ENCODE assay signal across 16 cellular contexts in genomic region chr6:43451348-43451747, GRCh38. TPM values are rescaled to one million over a fixed set of nuclear protein-coding genes. Genes with fewer than 3 reads are reported as not detected.
DNase-seq lines count a peak whose midpoint lies in the region; TF ChIP-seq lines count a peak whose summit lies in the region.
"Had no signal": no experiment of that assay in that cellular context is flagged by ENCODE, and none has a peak within 500 bp of the region (broad histone marks: within the 10 kb centered on the region; RNA-seq: fewer than 3 reads in every experiment).

No MANE protein-coding gene starts in this region.

- CTCF ChIA-PET in RWPE1 (lab: Yijun Ruan, JAX) = no interaction called here
- CTCF ChIA-PET in OCI-LY7 (lab: Charles Lee; ENCODE audit: unreplicated experiment) = no interaction called here

- H3K9me3 ChIP-seq in left ventricle myocardium inferior (replicated peaks) = no peaks in the 10 kb centered on the region
- no peaks in the 10 kb centered on the region for H3K9me3 ChIP-seq in right atrium auricular region
- H3K9me3 ChIP-seq in esophagus squamous epithelium = no peaks in the 10 kb centered on the region
- no peaks in the 10 kb centered on the region for H3K9me3 ChIP-seq in neuronal stem cell (replicated peaks in 1 of 2; ENCODE audit: control insufficient read depth in 2 of 2, insufficient read depth in 1 of 2, low read depth in 1 of 2, low read length in 2 of 2)
- no peaks in the 10 kb centered on the region for H3K9me3 ChIP-seq in HAP-1
- H3K9me3 ChIP-seq in OCI-LY7 (ENCODE audit: low read length) = no peaks in the 10 kb centered on the region
- H3K9me3 ChIP-seq: BE2C, Caco-2 had no signal

- POLR2A ChIA-PET in RWPE1 (lab: Yijun Ruan, JAX; ENCODE audit: low non-redundant PET) (no interaction called here), OCI-LY7 (lab: Charles Lee) (no interaction called here)

- H3K18ac ChIP-seq in neuronal stem cell (ENCODE audit: low read length) = no peak overlapping the region

- no peak overlapping the region for H2BK15ac ChIP-seq in neuronal stem cell (ENCODE audit: low read length)

- H3K36me3 ChIP-seq in left ventricle myocardium inferior = peaks cover 49% of the 10 kb centered on the region
- H3K36me3 ChIP-seq in right atrium auricular region = peaks cover 37% of the 10 kb centered on the region
- peaks cover 19 to 70% (median 30%) of the 10 kb centered on the region in 3 donors for H3K36me3 ChIP-seq in esophagus squamous epithelium
- H3K36me3 ChIP-seq in neuronal stem cell (replicated peaks in 1 of 2; ENCODE audit: control insufficient read depth in 2 of 2, insufficient read depth in 2 of 2, low read length in 2 of 2) = peaks cover 27 to 57% of the 10 kb centered on the region in 2 donors
- peaks cover 13% of the 10 kb centered on the region for H3K36me3 ChIP-seq in HAP-1 (replicated peaks)
- peaks cover 35% of the 10 kb centered on the region; the same call in 1 of the 2 replicates for H3K36me3 ChIP-seq in OCI-LY7 (ENCODE audit: insufficient read depth, low read length)
- H3K36me3 ChIP-seq: BE2C had no signal

- H3K23ac ChIP-seq in neuronal stem cell (ENCODE audit: low read depth, low read length, poor library complexity) = peak overlapping the region; percentile 85

- H3K4me1 ChIP-seq in left ventricle myocardium inferior (peaks cover 35% of the 10 kb centered on the region), right atrium auricular region (peaks cover 0 to 20% of the 10 kb centered on the region in 2 donors), esophagus squamous epithelium (peaks cover 6 to 48% (median 9%) of the 10 kb centered on the region in 3 donors), neuronal stem cell (ENCODE audit: control insufficient read depth in 2 of 2, insufficient read depth in 1 of 2, low read depth in 1 of 2, low read length in 2 of 2) (peaks cover 0 to 4% of the 10 kb centered on the region in 2 donors), HAP-1 (peaks cover 4% of the 10 kb centered on the region; the same call in 1 of the 2 replicates), OCI-LY7 (ENCODE audit: insufficient read depth, low read length, poor library complexity, severe bottlenecking) (no peaks in the 10 kb centered on the region)
- H3K4me1 ChIP-seq: BE2C had no signal

- 72 to 74% methylated on average over 3 of the region's 4 CpGs for WGBS in esophagus squamous epithelium, 2 donors
- no CpG with 5 or more reads among the region's 4 CpGs for WGBS in neuronal stem cell (ENCODE audit: extremely low coverage in 2 of 2, insufficient read length in 2 of 2, insufficient replicate concordance in 1 of 2), 2 donors

- no peaks in the 10 kb centered on the region for H3K79me1 ChIP-seq in neuronal stem cell (ENCODE audit: low read depth, low read length)

- H2AK5ac ChIP-seq in neuronal stem cell (ENCODE audit: low read depth, low read length) = no peak overlapping the region

- H3K79me2 ChIP-seq in OCI-LY7 (ENCODE audit: insufficient read depth, low read depth, low read length) = no peaks in the 10 kb centered on the region

- H3K9ac ChIP-seq in neuronal stem cell (ENCODE audit: low read depth, low read length, poor library complexity) = no peak overlapping the region
- H3K9ac ChIP-seq: GM23248 had no signal

- no peak for TF ChIP-seq POLR2A in esophagus squamous epithelium (IDR thresholded peaks at IDR 0.05)

- TF ChIP-seq CTCF in left ventricle myocardium inferior (IDR thresholded peaks at IDR 0.05; ENCODE audit: borderline replicate concordance) = no peak
- no peak for TF ChIP-seq CTCF in right atrium auricular region (IDR thresholded peaks at IDR 0.05)
- TF ChIP-seq CTCF in RWPE1 (conservative IDR thresholded peaks at IDR 0.05; ENCODE audit: low read depth) = no peak
- no peak for TF ChIP-seq CTCF in esophagus squamous epithelium (IDR thresholded peaks at IDR 0.05)
- TF ChIP-seq CTCF in OCI-LY7 (conservative IDR thresholded peaks at IDR 0.05; ENCODE audit: low read length) = no peak

- no peak overlapping the region for H2BK120ac ChIP-seq in neuronal stem cell (ENCODE audit: low read depth, low read length)

- H4K20me1 ChIP-seq in OCI-LY7 (ENCODE audit: insufficient read depth, low read length) = no peaks in the 10 kb centered on the region

- no peak overlapping the region for H4K8ac ChIP-seq in neuronal stem cell (ENCODE audit: low read depth, low read length)

- H3K27me3 ChIP-seq in left ventricle myocardium inferior (ENCODE audit: low read depth) = peaks cover 15% of the 10 kb centered on the region
- peaks cover 0 to 6% of the 10 kb centered on the region in 2 donors for H3K27me3 ChIP-seq in right atrium auricular region
- peaks cover 0 to 19% (median 2%) of the 10 kb centered on the region in 4 donors for H3K27me3 ChIP-seq in esophagus squamous epithelium
- H3K27me3 ChIP-seq in neuronal stem cell (ENCODE audit: control insufficient read depth in 3 of 3, insufficient read depth in 3 of 3, low read depth in 1 of 3, low read length in 3 of 3) = peaks cover 0 to 13% (median 9%) of the 10 kb centered on the region in 3 experiments
- no peaks in the 10 kb centered on the region for H3K27me3 ChIP-seq in HAP-1 (ENCODE audit: low read depth)

- H3K4me3 ChIP-seq in left ventricle myocardium inferior (no peak overlapping the region), right atrium auricular region (no peak overlapping the region), esophagus squamous epithelium (no peak overlapping the region), neuronal stem cell (ENCODE audit: low read length in 2 of 2) (no peak overlapping the region), HAP-1 (no peak overlapping the region), OCI-LY7 (ENCODE audit: low read depth, low read length, poor library complexity, severe bottlenecking) (no peak overlapping the region)
- H3K4me3 ChIP-seq: GM23248 had no signal

- no peak overlapping the region for H3K4ac ChIP-seq in neuronal stem cell (ENCODE audit: low read length)

- no peak overlapping the region for H3K14ac ChIP-seq in neuronal stem cell (ENCODE audit: low read length)

- BruUV-seq in OCI-LY7 (replicated peaks; lab: Mats Ljungman, UMichigan) = no TSS peak

- DNase-seq in left ventricle myocardium inferior = no peak
- DNase-seq in right atrium auricular region (ENCODE audit: low spot score) = no peak
- DNase-seq in RWPE1 (ENCODE audit: low spot score) = no peak
- DNase-seq in esophagus squamous epithelium (lab: John Stamatoyannopoulos, UW) = no peak
- DNase-seq in neuronal stem cell (ENCODE audit: low spot score) = no peak
- no peak for DNase-seq in HAP-1 (ENCODE audit: low spot score in 2 of 2)
- no peak for DNase-seq in OCI-LY7 (ENCODE audit: low spot score)
- no peak for DNase-seq in NCI-H510A (lab: John Stamatoyannopoulos, UW)
- DNase-seq: ACHN; BE2C; C1 segment of cervical spinal cord; Caco-2; CD4-positive, CD25-positive, alpha-beta regulatory T cell; GM23248; HFFc6 had no signal

- no peak overlapping the region for H2AFZ ChIP-seq in neuronal stem cell (ENCODE audit: low read length)
- no peak overlapping the region for H2AFZ ChIP-seq in OCI-LY7 (ENCODE audit: low read length)
- H2AFZ ChIP-seq: GM23248 had no signal

- H4K91ac ChIP-seq in neuronal stem cell (ENCODE audit: low read depth, low read length, poor library complexity) = no peak overlapping the region

- peak overlapping the region; percentile 52 for H3K27ac ChIP-seq in left ventricle myocardium inferior (replicated peaks)
- no peak overlapping the region for H3K27ac ChIP-seq in right atrium auricular region
- H3K27ac ChIP-seq in RWPE1 = peak overlapping the region; percentile 72
- H3K27ac ChIP-seq in esophagus squamous epithelium = peak overlapping the region in 3 of 4 donors; percentile 16 to 44 (median 39)
- no peak overlapping the region for H3K27ac ChIP-seq in neuronal stem cell (replicated peaks; ENCODE audit: low read length)
- H3K27ac ChIP-seq in OCI-LY7 (ENCODE audit: low read depth, low read length, poor library complexity, severe bottlenecking) = no peak overlapping the region
- H3K27ac ChIP-seq: GM23248, HL-60 had no signal

- no peak overlapping the region for H2BK5ac ChIP-seq in neuronal stem cell (ENCODE audit: low read length)

- H3K4me2 ChIP-seq in neuronal stem cell (ENCODE audit: insufficient read depth, low read length, poor library complexity, severe bottlenecking) = no peak overlapping the region
- no peak overlapping the region for H3K4me2 ChIP-seq in OCI-LY7 (ENCODE audit: low read length)

- intact Hi-C loops in left ventricle myocardium inferior (cut with micrococcal nuclease) (loop anchor here (5.0 kb wide), 2 partner anchors 41 to 56 kb away; no protein-coding TSS in a partner anchor), esophagus squamous epithelium (cut with DNase I) (loop anchor here (5.0 kb wide), 1 partner anchor 46 kb away; no protein-coding TSS in a partner anchor), OCI-LY7 (cut with micrococcal nuclease; ENCODE audit: unreplicated experiment) (no loop called here)

- in situ Hi-C loops in HAP-1 (cut with MboI; ENCODE audit: low sequenced_read_pairs) = no loop called here

- H3K9me2 ChIP-seq in OCI-LY7 (ENCODE audit: insufficient read depth, low read length) = no peaks in the 10 kb centered on the region

- H2BK12ac ChIP-seq in neuronal stem cell (ENCODE audit: low read length) = no peak overlapping the region

RNA-seq across cellular contexts. Expression of gene DLK2, which starts 4.0 kb away (rescaled TPM):
- 3.3 TPM for total RNA-seq in left ventricle myocardium inferior
- 1 to 10 TPM in 1 of 2 donors, not detected in 1; 1.3 TPM for total RNA-seq in right atrium auricular region
- 10 to 100 TPM in 2 of 4 donors, 1 to 10 TPM in 2; 8.3 to 24.8 (median 12.6) TPM for total RNA-seq in esophagus squamous epithelium
- polyA plus RNA-seq in neuronal stem cell (2013, experiment 1 of 2) = 1.5 TPM
- 1.8 TPM for polyA plus RNA-seq in neuronal stem cell (2013, experiment 2 of 2)
- not detected in 2 replicates for total RNA-seq in OCI-LY7 (2014; rRNA removed; shearing (Covaris generic))
- not detected in 2 replicates for total RNA-seq in OCI-LY7 (2022)

RNA-seq across cellular contexts. Expression of gene ABCC10, which starts 24.0 kb away (rescaled TPM):
- total RNA-seq in left ventricle myocardium inferior (11.7 TPM), right atrium auricular region (1 to 10 TPM; 7.1 to 7.8 TPM), esophagus squamous epithelium (10 to 100 TPM; 10.8 to 23.9 (median 19.3) TPM), OCI-LY7 (2022) (31.1 and 35.3 TPM in 2 replicates)
- polyA plus RNA-seq in neuronal stem cell (2013, experiment 1 of 2) = 10.1 TPM
- 10.6 TPM for polyA plus RNA-seq in neuronal stem cell (2013, experiment 2 of 2)
- total RNA-seq in OCI-LY7 (2014; rRNA removed; shearing (Covaris generic)) = 11.4 and 12.4 TPM in 2 replicates

RNA-seq across cellular contexts. Expression of gene TJAP1, which starts 26.0 kb away (rescaled TPM):
- total RNA-seq in left ventricle myocardium inferior (24.1 TPM), right atrium auricular region (10 to 100 TPM; 15.8 to 22.0 TPM), esophagus squamous epithelium (10 to 100 TPM in 3 of 4 donors, 1 to 10 TPM in 1; 9.5 to 20.2 (median 10.9) TPM), OCI-LY7 (2022) (32.3 and 34.4 TPM in 2 replicates)
- 30.3 TPM for polyA plus RNA-seq in neuronal stem cell (2013, experiment 1 of 2)
- 28.9 TPM for polyA plus RNA-seq in neuronal stem cell (2013, experiment 2 of 2)
- total RNA-seq in OCI-LY7 (2014; rRNA removed; shearing (Covaris generic)) = 16.7 and 22.0 TPM in 2 replicates

RNA-seq across cellular contexts. Expression of gene LRRC73, which starts 58.8 kb away (rescaled TPM):
- 1.6 TPM for total RNA-seq in left ventricle myocardium inferior
- total RNA-seq in right atrium auricular region = under 1 TPM; 0.41 to 0.90 TPM
- under 1 TPM in 3 of 4 donors, not detected in 1; 0.38 to 0.83 (median 0.64) TPM for total RNA-seq in esophagus squamous epithelium
- polyA plus RNA-seq in neuronal stem cell (2013, experiment 1 of 2) = 0.92 TPM
- polyA plus RNA-seq in neuronal stem cell (2013, experiment 2 of 2) = 0.98 TPM
- 0.19 TPM in 1 of 2 replicates, not detected in the other for total RNA-seq in OCI-LY7 (2014; rRNA removed; shearing (Covaris generic))
- total RNA-seq in OCI-LY7 (2022) = 0.25 and 0.52 TPM in 2 replicates
- polyA plus RNA-seq: CD4-positive, CD25-positive, alpha-beta regulatory T cell had no signal

Comparison
In these comparisons a context has a peak if more than half of its experiments do, and no peak if none do; other contexts are left out.
1. H3K27ac ChIP-seq: peak in left ventricle myocardium inferior (single experiment), RWPE1 (single experiment) and esophagus squamous epithelium (3 of 4); none in right atrium auricular region (0 of 2), neuronal stem cell (single experiment) and OCI-LY7 (single experiment).